ENCODE assay signal across 21 cellular contexts in the genomic region with DNA sequence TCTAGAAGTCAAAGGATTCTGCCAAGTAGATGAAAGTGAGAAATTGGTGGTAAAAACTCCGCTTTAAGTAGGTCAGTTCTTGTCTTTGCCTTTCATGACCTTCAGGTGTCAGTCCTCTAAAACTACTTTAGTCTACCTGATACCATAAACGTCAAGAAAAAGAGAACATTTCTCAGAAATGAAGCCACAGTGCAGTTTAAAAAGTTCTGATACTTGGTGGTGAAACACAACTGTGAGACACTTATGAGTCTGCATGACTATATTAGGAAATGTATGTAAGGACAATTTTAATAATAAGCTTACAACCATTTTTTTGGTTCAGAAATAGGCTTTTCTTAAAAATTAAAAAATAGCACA.
DNase-seq lines count a peak whose midpoint lies in the region; ATAC-seq, FAIRE-seq and TF ChIP-seq lines count a peak whose summit lies in the region.
"Had no signal": no experiment of that assay in that cellular context is flagged by ENCODE, and none has a peak within 500 bp of the region (broad histone marks: within the 10 kb centered on the region; RNA-seq: fewer than 3 reads in every experiment).

No MANE protein-coding gene starts in this region.

- no peaks in the 10 kb centered on the region for H3K4me1 Mint-ChIP-seq in activated T-helper 17 cell treated with anti-CD3 and anti-CD28 coated beads, Interleukin-2, amount 50 U/mL, for 72 hours
- H3K4me1 Mint-ChIP-seq: activated naive CD8-positive, alpha-beta T cell treated with anti-CD3 and anti-CD28 coated beads for 36 hours had no signal

- ATAC-seq in GM21390 (IDR thresholded peaks at IDR 0.05; ENCODE audit: unreplicated experiment) = peak; percentile 85
- peak; percentile 91 for ATAC-seq in HG02885 (IDR thresholded peaks at IDR 0.05; ENCODE audit: poor library complexity, unreplicated experiment)
- ATAC-seq in activated T-helper 17 cell treated with anti-CD3 and anti-CD28 coated beads, Interleukin-2, amount 50 U/mL, for 72 hours (replicated peaks) = peak; percentile 28
- ATAC-seq in HG03354 (IDR thresholded peaks at IDR 0.05; ENCODE audit: poor library complexity, severe bottlenecking, unreplicated experiment) = no peak
- ATAC-seq: mucosa of descending colon had no signal

- no peaks in the 10 kb centered on the region for H3K36me3 ChIP-seq in GM06990 (ENCODE audit: control insufficient read depth, insufficient read depth, low read length)
- H3K36me3 ChIP-seq: sigmoid colon, tibial nerve had no signal

- no peaks in the 10 kb centered on the region; the same call in 1 of the 2 replicates for H3K27me3 ChIP-seq in GM06990 (replicated peaks; ENCODE audit: control insufficient read depth, insufficient read depth, low read length)
- H3K27me3 ChIP-seq: sigmoid colon, tibial nerve had no signal

- no peak overlapping the region for H3K27ac Mint-ChIP-seq in activated T-helper 17 cell treated with anti-CD3 and anti-CD28 coated beads, Interleukin-2, amount 50 U/mL, for 72 hours
- H3K27ac Mint-ChIP-seq: activated naive CD8-positive, alpha-beta T cell treated with anti-CD3 and anti-CD28 coated beads for 36 hours had no signal

- H3K9me3 Mint-ChIP-seq in activated T-helper 17 cell treated with anti-CD3 and anti-CD28 coated beads, Interleukin-2, amount 50 U/mL, for 72 hours = no peaks in the 10 kb centered on the region

- H3K4me3 Mint-ChIP-seq in activated T-helper 17 cell treated with anti-CD3 and anti-CD28 coated beads, Interleukin-2, amount 50 U/mL, for 72 hours = no peak overlapping the region
- H3K4me3 Mint-ChIP-seq: activated naive CD8-positive, alpha-beta T cell treated with anti-CD3 and anti-CD28 coated beads for 36 hours had no signal

- no peak for FAIRE-seq in frontal cortex (lab: Jason Lieb, UNC)

- H3K4me3 ChIP-seq in GM06990 (replicated peaks; ENCODE audit: low read depth, low read length) = no peak overlapping the region
- H3K4me3 ChIP-seq: mucosa of descending colon, sigmoid colon, SK-N-MC, tibial nerve had no signal

- no peaks in the 10 kb centered on the region for H3K36me3 Mint-ChIP-seq in activated T-helper 17 cell treated with anti-CD3 and anti-CD28 coated beads, Interleukin-2, amount 50 U/mL, for 72 hours (ENCODE audit: low read depth)
- H3K36me3 Mint-ChIP-seq: activated naive CD8-positive, alpha-beta T cell treated with anti-CD3 and anti-CD28 coated beads for 36 hours had no signal

- TF ChIP-seq CTCF in GM06990 (IDR thresholded peaks at IDR 0.05; ENCODE audit: insufficient read depth, low read length, poor library complexity, severe bottlenecking) = no peak

- DNase-seq in GM06990 (ENCODE audit: extremely low read depth, insufficient read length) (peak; percentile 43), NCI-H1417 treated with DMSO at 0.1 percent for 48 hours (lab: John Stamatoyannopoulos, UW) (no peak), frontal cortex (ENCODE audit: low spot score in 2 of 2) (no peak)
- DNase-seq in activated CD4-positive, alpha-beta T cell treated with anti-CD3 and anti-CD28 coated beads for 4 hours = no peak
- DNase-seq: activated CD4-positive, alpha-beta T cell treated with anti-CD3 and anti-CD28 coated beads, Interleukin-2, amount 50 U/mL, for 1 hour; activated naive CD8-positive, alpha-beta T cell treated with anti-CD3 and anti-CD28 coated beads for 36 hours; activated T-cell treated with anti-CD3 and anti-CD28 coated beads, Interleukin-2, amount 50 U/mL, for 1 hour; effector CD4-positive, alpha-beta T cell; hypothalamus; mucosa of descending colon; NCI-H1694 treated with DMSO at 0.1 percent for 48 hours; NCI-H524 treated with DMSO at 0.1 percent for 48 hours; nucleus accumbens; sigmoid colon; stimulated activated CD4-positive, alpha-beta T cell treated with anti-CD3 and anti-CD28 coated beads, Interleukin-4, amount 100 ng/mL, for 1 hour had no signal

- peaks cover 3% of the 10 kb centered on the region for H3K27me3 Mint-ChIP-seq in activated T-helper 17 cell treated with anti-CD3 and anti-CD28 coated beads, Interleukin-2, amount 50 U/mL, for 72 hours
- H3K27me3 Mint-ChIP-seq: activated naive CD8-positive, alpha-beta T cell treated with anti-CD3 and anti-CD28 coated beads for 36 hours had no signal
